24 cellular contexts compared by ENCODE assay signal in genomic region chr10:128480601-128481000, GRCh38.
"Had no signal": no experiment of that assay in that cellular context is flagged by ENCODE, and none has a peak within 500 bp of the region (broad histone marks: within the 10 kb centered on the region; RNA-seq: fewer than 3 reads in every experiment).

No MANE protein-coding gene starts in this region.

- H3K36me3 Mint-ChIP-seq: mesothelial cell of epicardium; naive B cell; natural killer cell treated with Interleukin-12 subunit alpha and Interleukin-12 subunit beta and Interleukin-15 and Interleukin-18, amount 100 ng/mL, for 72 hours; type B pancreatic cell had no signal

- H3K27me3 ChIP-seq: ovary had no signal

- DNase-seq: effector memory CD8-positive, alpha-beta T cell; erythroblast; mesenchymal stem cell; mucosa of descending colon; naive B cell; nucleus accumbens; ovary; stimulated activated CD4-positive, alpha-beta T cell treated with anti-CD3 and anti-CD28 coated beads, Interleukin-12 subunit alpha, Interleukin-12 subunit beta, amount 100 ng/mL, for 4 hours; stimulated activated CD4-positive, alpha-beta T cell treated with anti-CD3 and anti-CD28 coated beads, Interleukin-1b, Interleukin-23, amount 100 ng/mL, for 48 hours; stimulated activated CD4-positive, alpha-beta T cell treated with anti-CD3 and anti-CD28 coated beads, Interleukin-4, amount 100 ng/mL, for 1 hour; stimulated activated CD8-positive, alpha-beta memory T cell treated with anti-CD3 and anti-CD28 coated beads, Interleukin-4, amount 100 ng/mL, for 48 hours; stimulated activated naive CD4-positive, alpha-beta T cell treated with Interleukin-2 at 50 U/mL for 16 hours; stomach; tibial artery had no signal

- H3K4me3 ChIP-seq: coronary artery, mucosa of descending colon, ovary, skin epidermis, stomach, tibial artery had no signal

- H3K4me1 Mint-ChIP-seq: central memory CD8-positive, alpha-beta T cell; mesothelial cell of epicardium; naive B cell had no signal

- H3K36me3 ChIP-seq: ovary, stomach, tibial artery had no signal

- FAIRE-seq: endometrium, frontal cortex, keratinocyte had no signal

- H3K27ac Mint-ChIP-seq: effector memory CD8-positive, alpha-beta T cell; mesothelial cell of epicardium; naive B cell; natural killer cell treated with Interleukin-12 subunit alpha and Interleukin-12 subunit beta and Interleukin-15 and Interleukin-18, amount 100 ng/mL, for 72 hours; type B pancreatic cell had no signal

- H3K27me3 Mint-ChIP-seq: central memory CD8-positive, alpha-beta T cell; natural killer cell treated with Interleukin-12 subunit alpha and Interleukin-12 subunit beta and Interleukin-15 and Interleukin-18, amount 100 ng/mL, for 72 hours had no signal

- H3K9me3 ChIP-seq: mucosa of descending colon, ovary, stomach, tibial artery had no signal

- H3K27ac ChIP-seq: coronary artery, ovary, skin epidermis, stomach, tibial artery had no signal

- H3K4me1 ChIP-seq: stomach, tibial artery had no signal

- H3K9me3 Mint-ChIP-seq: central memory CD8-positive, alpha-beta T cell; effector memory CD8-positive, alpha-beta T cell; natural killer cell treated with Interleukin-12 subunit alpha and Interleukin-12 subunit beta and Interleukin-15 and Interleukin-18, amount 100 ng/mL, for 72 hours; type B pancreatic cell had no signal

- ATAC-seq: effector memory CD8-positive, alpha-beta T cell; left lobe of liver; mucosa of descending colon; natural killer cell treated with Interleukin-12 subunit alpha and Interleukin-12 subunit beta and Interleukin-15 and Interleukin-18, amount 100 ng/mL, for 72 hours had no signal

- H3K4me3 Mint-ChIP-seq: central memory CD8-positive, alpha-beta T cell; effector memory CD8-positive, alpha-beta T cell; mesothelial cell of epicardium; naive B cell; natural killer cell treated with Interleukin-12 subunit alpha and Interleukin-12 subunit beta and Interleukin-15 and Interleukin-18, amount 100 ng/mL, for 72 hours; type B pancreatic cell had no signal
